Comparison of ENCODE assay signal across 27 cellular contexts in the genomic region with DNA sequence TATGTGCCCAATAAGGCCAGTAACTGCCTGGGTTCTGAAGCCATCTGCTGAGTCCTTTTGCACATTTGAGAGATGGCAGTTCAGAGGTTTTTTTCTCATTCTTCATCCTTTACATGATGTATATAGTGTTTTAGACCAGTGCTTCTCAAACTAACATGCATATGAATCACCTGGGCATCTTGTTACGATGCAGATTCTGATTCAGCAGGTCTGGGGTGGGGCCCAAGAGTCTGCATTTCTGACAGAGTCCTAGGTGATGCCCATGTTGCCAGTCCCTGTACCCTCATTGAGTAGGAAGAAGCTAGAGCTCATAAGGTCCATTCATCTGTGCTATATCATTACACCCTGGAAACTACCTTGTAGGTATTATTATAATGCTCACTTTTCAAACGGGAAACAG. TPM values are rescaled to one million over a fixed set of nuclear protein-coding genes. Genes with fewer than 3 reads are reported as not detected.
"Had no signal": no experiment of that assay in that cellular context is flagged by ENCODE, and none has a peak within 500 bp of the region (broad histone marks: within the 10 kb centered on the region; RNA-seq: fewer than 3 reads in every experiment).

No MANE protein-coding gene starts in this region.

- H3K4me3 ChIP-seq: hepatocyte, sigmoid colon, thyroid gland, upper lobe of right lung had no signal

- H3K9me3 ChIP-seq: sigmoid colon, thyroid gland, upper lobe of right lung had no signal

- H3K27me3 Mint-ChIP-seq: dendritic cell treated with granulocyte-macrophage colony-stimulating factor and Interleukin-4, amounts not matched to agents 40 ng/mL and 50 ng/mL, for 4 days had no signal

- H3K27me3 ChIP-seq: foreskin keratinocyte, hepatocyte, sigmoid colon, thyroid gland, upper lobe of right lung had no signal

- H3K4me1 ChIP-seq: foreskin keratinocyte had no signal

- H3K27ac ChIP-seq: foreskin keratinocyte, hepatocyte, sigmoid colon, thyroid gland, upper lobe of right lung had no signal

- ATAC-seq: activated T-cell treated with anti-CD3 and anti-CD28 coated beads, Interleukin-2, amount 50 U/mL, for 4 hours; upper lobe of right lung; WTC11 had no signal

- DNase-seq: activated CD4-positive, alpha-beta T cell treated with anti-CD3 and anti-CD28 coated beads, Interleukin-2, amount 50 U/mL, for 4 hours; activated CD8-positive, alpha-beta memory T cell treated with anti-CD3 and anti-CD28 coated beads for 24 hours; activated CD8-positive, alpha-beta memory T cell treated with anti-CD3 and anti-CD28 coated beads, Interleukin-2, amount 50 U/mL, for 4 hours; activated naive CD4-positive, alpha-beta T cell treated with Interleukin-2 at 50 U/mL for 16 hours; activated T-cell treated with anti-CD3 and anti-CD28 coated beads, Interleukin-2, amount 50 U/mL, for 4 hours; anterior cingulate cortex; caudate nucleus; effector CD4-positive, alpha-beta T cell; foreskin keratinocyte; immature natural killer cell; occipital lobe; sigmoid colon; stimulated activated CD4-positive, alpha-beta T cell treated with anti-CD3 and anti-CD28 coated beads, Interleukin-4, amount 100 ng/mL, for 1 hour; stimulated activated naive CD4-positive, alpha-beta T cell treated with Interleukin-2 at 50 U/mL for 16 hours; substantia nigra; T-helper 9 cell; thyroid gland had no signal

- H3K27ac Mint-ChIP-seq: dendritic cell treated with granulocyte-macrophage colony-stimulating factor and Interleukin-4, amounts not matched to agents 40 ng/mL and 50 ng/mL, for 4 days; immature natural killer cell; WTC11 had no signal

- H3K4me3 Mint-ChIP-seq: activated T-cell treated with anti-CD3 and anti-CD28 coated beads, Interleukin-2, amount 50 U/mL, for 4 hours; dendritic cell treated with granulocyte-macrophage colony-stimulating factor and Interleukin-4, amounts not matched to agents 40 ng/mL and 50 ng/mL, for 4 days; immature natural killer cell; WTC11 had no signal

- H3K9me3 Mint-ChIP-seq: activated T-cell treated with anti-CD3 and anti-CD28 coated beads, Interleukin-2, amount 50 U/mL, for 4 hours; brain; dendritic cell treated with granulocyte-macrophage colony-stimulating factor and Interleukin-4, amounts not matched to agents 40 ng/mL and 50 ng/mL, for 4 days; immature natural killer cell; WTC11 had no signal

RNA-seq across cellular contexts. Expression of a gene that starts 15.5 kb away (rescaled TPM):
- total RNA-seq: activated T-cell treated with anti-CD3 and anti-CD28 coated beads, Interleukin-2, amount 50 U/mL, for 4 hours; foreskin keratinocyte; hepatocyte; lower leg skin; mononuclear cell; myocyte; occipital lobe; renal cortical epithelial cell; sigmoid colon; T-helper 1 cell treated with Interleukin-12 subunit alpha and Interleukin-12 subunit beta and Interleukin-4 antibody, amounts not matched to agents 30 ng/mL and 1 ng/mL, for 36 hours; thyroid gland; upper lobe of right lung had no signal
